3 cellular contexts compared by ENCODE assay signal in the genomic region with DNA sequence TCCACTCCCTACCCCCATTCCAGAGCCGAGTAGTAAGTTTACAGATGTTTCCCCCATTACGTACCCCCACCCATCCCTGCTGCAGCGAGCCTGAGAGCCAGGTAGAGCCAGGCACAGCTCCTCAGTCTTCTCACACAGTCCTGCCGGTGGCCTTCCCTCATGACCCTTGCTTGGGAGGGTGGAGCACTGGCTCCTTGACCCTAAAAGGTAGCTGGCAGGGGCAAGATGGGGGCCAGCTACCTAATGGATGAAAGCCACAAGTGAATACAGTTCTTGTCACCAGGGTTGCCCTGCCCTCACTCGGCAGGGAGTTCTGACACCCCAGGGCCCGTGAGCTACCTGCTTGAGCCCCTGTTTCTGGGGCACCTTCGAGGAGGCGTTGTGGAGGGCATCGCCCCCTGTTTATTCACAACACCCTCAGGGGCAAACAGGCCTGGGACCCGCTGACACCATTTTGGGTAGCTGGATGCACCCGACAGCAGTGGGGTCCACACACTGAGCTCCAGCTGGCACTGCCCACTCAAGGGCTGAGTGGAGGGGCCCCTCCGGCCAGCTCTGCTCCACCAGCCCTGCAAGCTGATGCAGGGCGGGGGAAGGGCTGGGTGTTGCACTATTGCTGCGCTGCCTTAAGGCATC.
TF ChIP-seq lines count a peak whose summit lies in the region.

No MANE protein-coding gene starts in this region.

TF ChIP-seq in SK-N-SH, 30 proteins besides CTCF, POLR2A, EP300 and RAD21:
- TF ChIP-seq, protein P1, sequence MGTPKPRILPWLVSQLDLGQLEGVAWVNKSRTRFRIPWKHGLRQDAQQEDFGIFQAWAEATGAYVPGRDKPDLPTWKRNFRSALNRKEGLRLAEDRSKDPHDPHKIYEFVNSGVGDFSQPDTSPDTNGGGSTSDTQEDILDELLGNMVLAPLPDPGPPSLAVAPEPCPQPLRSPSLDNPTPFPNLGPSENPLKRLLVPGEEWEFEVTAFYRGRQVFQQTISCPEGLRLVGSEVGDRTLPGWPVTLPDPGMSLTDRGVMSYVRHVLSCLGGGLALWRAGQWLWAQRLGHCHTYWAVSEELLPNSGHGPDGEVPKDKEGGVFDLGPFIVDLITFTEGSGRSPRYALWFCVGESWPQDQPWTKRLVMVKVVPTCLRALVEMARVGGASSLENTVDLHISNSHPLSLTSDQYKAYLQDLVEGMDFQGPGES (IDR thresholded peaks at IDR 0.05; ENCODE audit: low read depth, low read length), result no peak
- TF ChIP-seq TEAD4 (IDR thresholded peaks at IDR 0.05; ENCODE audit: borderline replicate concordance, insufficient read depth) (no peak), NRF1 (IDR thresholded peaks at IDR 0.05; ENCODE audit: low read depth, low read length) (no peak), RFX5 (IDR thresholded peaks at IDR 0.05; ENCODE audit: low read length) (no peak), TCF12 (IDR thresholded peaks at IDR 0.05) (no peak), JUND (IDR thresholded peaks at IDR 0.05) (no peak), RCOR1 (IDR thresholded peaks at IDR 0.05; ENCODE audit: low read length) (no peak), GABPA (IDR thresholded peaks at IDR 0.05; ENCODE audit: low read depth) (no peak), GATA2 (CRISPR knock-in tag; IDR thresholded peaks at IDR 0.05) (no peak), MEF2A (IDR thresholded peaks at IDR 0.05; ENCODE audit: borderline replicate concordance, low read depth) (no peak), YY1 (IDR thresholded peaks at IDR 0.05; ENCODE audit: low read depth) (no peak), TAF1 (IDR thresholded peaks at IDR 0.05; ENCODE audit: borderline replicate concordance, low read depth, low read length) (no peak)
- TF ChIP-seq, protein P2, sequence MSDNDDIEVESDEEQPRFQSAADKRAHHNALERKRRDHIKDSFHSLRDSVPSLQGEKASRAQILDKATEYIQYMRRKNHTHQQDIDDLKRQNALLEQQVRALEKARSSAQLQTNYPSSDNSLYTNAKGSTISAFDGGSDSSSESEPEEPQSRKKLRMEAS (IDR thresholded peaks at IDR 0.05; ENCODE audit: low read depth), result no peak
- TF ChIP-seq, protein P3, sequence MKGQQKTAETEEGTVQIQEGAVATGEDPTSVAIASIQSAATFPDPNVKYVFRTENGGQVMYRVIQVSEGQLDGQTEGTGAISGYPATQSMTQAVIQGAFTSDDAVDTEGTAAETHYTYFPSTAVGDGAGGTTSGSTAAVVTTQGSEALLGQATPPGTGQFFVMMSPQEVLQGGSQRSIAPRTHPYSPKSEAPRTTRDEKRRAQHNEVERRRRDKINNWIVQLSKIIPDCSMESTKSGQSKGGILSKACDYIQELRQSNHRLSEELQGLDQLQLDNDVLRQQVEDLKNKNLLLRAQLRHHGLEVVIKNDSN (IDR thresholded peaks at IDR 0.05; ENCODE audit: borderline replicate concordance, low read depth), result no peak
- TF ChIP-seq, protein P4, sequence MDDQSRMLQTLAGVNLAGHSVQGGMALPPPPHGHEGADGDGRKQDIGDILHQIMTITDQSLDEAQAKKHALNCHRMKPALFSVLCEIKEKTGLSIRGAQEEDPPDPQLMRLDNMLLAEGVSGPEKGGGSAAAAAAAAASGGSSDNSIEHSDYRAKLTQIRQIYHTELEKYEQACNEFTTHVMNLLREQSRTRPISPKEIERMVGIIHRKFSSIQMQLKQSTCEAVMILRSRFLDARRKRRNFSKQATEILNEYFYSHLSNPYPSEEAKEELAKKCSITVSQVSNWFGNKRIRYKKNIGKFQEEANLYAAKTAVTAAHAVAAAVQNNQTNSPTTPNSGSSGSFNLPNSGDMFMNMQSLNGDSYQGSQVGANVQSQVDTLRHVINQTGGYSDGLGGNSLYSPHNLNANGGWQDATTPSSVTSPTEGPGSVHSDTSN (IDR thresholded peaks at IDR 0.05), result no peak

TF ChIP-seq in SK-N-SH treated with all-trans-retinoic acid at 6 μM for 48 hours, 23 proteins besides CTCF, POLR2A, EP300 and RAD21:
- TF ChIP-seq, protein P5, sequence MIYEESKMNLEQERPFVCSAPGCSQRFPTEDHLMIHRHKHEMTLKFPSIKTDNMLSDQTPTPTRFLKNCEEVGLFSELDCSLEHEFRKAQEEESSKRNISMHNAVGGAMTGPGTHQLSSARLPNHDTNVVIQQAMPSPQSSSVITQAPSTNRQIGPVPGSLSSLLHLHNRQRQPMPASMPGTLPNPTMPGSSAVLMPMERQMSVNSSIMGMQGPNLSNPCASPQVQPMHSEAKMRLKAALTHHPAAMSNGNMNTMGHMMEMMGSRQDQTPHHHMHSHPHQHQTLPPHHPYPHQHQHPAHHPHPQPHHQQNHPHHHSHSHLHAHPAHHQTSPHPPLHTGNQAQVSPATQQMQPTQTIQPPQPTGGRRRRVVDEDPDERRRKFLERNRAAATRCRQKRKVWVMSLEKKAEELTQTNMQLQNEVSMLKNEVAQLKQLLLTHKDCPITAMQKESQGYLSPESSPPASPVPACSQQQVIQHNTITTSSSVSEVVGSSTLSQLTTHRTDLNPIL (CRISPR knock-in tag; IDR thresholded peaks at IDR 0.05; ENCODE audit: low read depth), result no peak
- TF ChIP-seq PPARA (CRISPR knock-in tag; IDR thresholded peaks at IDR 0.05; ENCODE audit: borderline replicate concordance) (no peak), ISL1 (CRISPR knock-in tag; IDR thresholded peaks at IDR 0.05) (no peak), TOX (CRISPR knock-in tag; IDR thresholded peaks at IDR 0.05; ENCODE audit: borderline replicate concordance) (no peak), OSR1 (CRISPR knock-in tag; IDR thresholded peaks at IDR 0.05) (no peak), ZNF8 (CRISPR knock-in tag; IDR thresholded peaks at IDR 0.05) (no peak), ZC3H10 (CRISPR knock-in tag; IDR thresholded peaks at IDR 0.05) (no peak)

TF ChIP-seq in HepG2, 621 proteins besides CTCF, POLR2A, EP300 and RAD21:
- TF ChIP-seq HDAC6 (IDR thresholded peaks at IDR 0.05; ENCODE audit: low read depth, low read length) (no peak), CCDC6 (CRISPR knock-in tag; IDR thresholded peaks at IDR 0.05) (0 out of 2 replicates have a peak, but pooled peaks have one; percentile 11)
